Comparison of ENCODE assay signal across 26 cellular contexts in genomic region chr17:61766520-61766919, GRCh38.
DNase-seq lines count a peak whose midpoint lies in the region; ATAC-seq and TF ChIP-seq lines count a peak whose summit lies in the region.
"Had no signal": no experiment of that assay in that cellular context is flagged by ENCODE, and none has a peak within 500 bp of the region (broad histone marks: within the 10 kb centered on the region; RNA-seq: fewer than 3 reads in every experiment).

No MANE protein-coding gene starts in this region.

- dilution Hi-C loops in mammary epithelial cell (cut with HindIII; ENCODE audit: low sequenced_read_pairs): no loop called here

- DNase-seq in A673 (ENCODE audit: low spot score) (no peak), HPDE6-E6E7 (ENCODE audit: extremely low spot score) (peak; percentile 5), mammary epithelial cell (peak; percentile 49), foreskin melanocyte (peak; percentile 55), upper lobe of left lung (no peak), germinal center (ENCODE audit: low spot score) (no peak)
- DNase-seq in effector memory CD4-positive, alpha-beta T cell: no peak
- DNase-seq: activated CD4-positive, alpha-beta T cell treated with anti-CD3 and anti-CD28 coated beads for 4 hours; activated effector memory CD4-positive, alpha-beta T cell treated with anti-CD3 and anti-CD28 coated beads, Interleukin-2, amount 50 U/mL, for 16 hours; activated naive CD8-positive, alpha-beta T cell treated with anti-CD3 and anti-CD28 coated beads for 36 hours; activated T-cell treated with anti-CD3 and anti-CD28 coated beads, Interleukin-2, amount 50 U/mL, for 1 hour; CD8-positive, alpha-beta T cell; DMS153; heart right ventricle; left colon; mesendoderm; NCI-H1105 treated with DMSO at 0.1 percent for 48 hours; NCI-H2029; NCI-H2227 treated with DMSO at 0.1 percent for 48 hours; NCI-H774; stimulated activated naive CD4-positive, alpha-beta T cell had no signal

- in situ Hi-C loops in mammary epithelial cell (cut with MboI; ENCODE audit: low sequenced_read_pairs in 2 of 2): no loop called here

- ATAC-seq in upper lobe of left lung (ENCODE audit: low FRiP score in 2 of 2): no peak
- ATAC-seq in HG02840 (IDR thresholded peaks at IDR 0.05; ENCODE audit: low FRiP score, unreplicated experiment): no peak
- ATAC-seq: CD8-positive, alpha-beta T cell; heart right ventricle; K562; left colon had no signal

- peak overlapping the region; percentile 15 for H3K27ac ChIP-seq in A673 (ENCODE audit: low read depth, low read length, poor library complexity, severe bottlenecking)
- H3K27ac ChIP-seq in mammary epithelial cell (ENCODE audit: insufficient read depth, low read depth, low read length): no peak overlapping the region
- no peak overlapping the region for H3K27ac ChIP-seq in upper lobe of left lung
- no peak overlapping the region for H3K27ac ChIP-seq in effector memory CD4-positive, alpha-beta T cell (ENCODE audit: insufficient read depth, low read length, poor library complexity, severe bottlenecking)
- H3K27ac ChIP-seq: heart right ventricle, neutrophil, thoracic aorta, vagina had no signal

- H3K4me1 ChIP-seq in A673 (ENCODE audit: insufficient read depth, low read length, poor library complexity, severe bottlenecking) (no peaks in the 10 kb centered on the region), mammary epithelial cell (ENCODE audit: insufficient read depth, low read length) (no peaks in the 10 kb centered on the region), upper lobe of left lung (no peaks in the 10 kb centered on the region)
- no peaks in the 10 kb centered on the region for H3K4me1 ChIP-seq in effector memory CD4-positive, alpha-beta T cell (ENCODE audit: control insufficient read depth, insufficient read depth, low read length, poor library complexity, severe bottlenecking)
- H3K4me1 ChIP-seq: heart right ventricle, vagina had no signal

- H3K9ac ChIP-seq in mammary epithelial cell (ENCODE audit: insufficient read depth, low read length): no peak overlapping the region

- no peak overlapping the region for H2AFZ ChIP-seq in mammary epithelial cell (ENCODE audit: low read depth, low read length)

- no peak for TF ChIP-seq EP300 in upper lobe of left lung (IDR thresholded peaks at IDR 0.05)

- TF ChIP-seq POLR2A in upper lobe of left lung (IDR thresholded peaks at IDR 0.05): no peak

- H3K9me3 ChIP-seq in A673 (ENCODE audit: low read depth, low read length, poor library complexity, severe bottlenecking): peaks cover 10% of the 10 kb centered on the region
- peaks cover 6% of the 10 kb centered on the region for H3K9me3 ChIP-seq in mammary epithelial cell (replicated peaks; ENCODE audit: insufficient read depth, low read length)
- H3K9me3 ChIP-seq in upper lobe of left lung: peaks cover 3 to 14% (median 9%) of the 10 kb centered on the region in 4 donors
- no peaks in the 10 kb centered on the region for H3K9me3 ChIP-seq in effector memory CD4-positive, alpha-beta T cell (ENCODE audit: control insufficient read depth, low read length)

- BruUV-seq in A673 (replicated peaks; lab: Mats Ljungman, UMichigan): no TSS peak
- no TSS peak for BruUV-seq in mammary epithelial cell (replicated peaks; lab: Mats Ljungman, UMichigan)

- 47% methylated on average over 2 of the region's 2 CpGs for WGBS in mammary epithelial cell (ENCODE audit: low coverage, missing lambda C conversion rate)
- 86 to 93% methylated on average over 2 of the region's 2 CpGs for WGBS in upper lobe of left lung, 2 donors

- peaks cover 10% of the 10 kb centered on the region for H3K36me3 ChIP-seq in A673 (ENCODE audit: insufficient read depth, low read length, poor library complexity, severe bottlenecking)
- H3K36me3 ChIP-seq in mammary epithelial cell (ENCODE audit: insufficient read depth, low read length): peaks cover 4% of the 10 kb centered on the region
- no peaks in the 10 kb centered on the region for H3K36me3 ChIP-seq in upper lobe of left lung
- H3K36me3 ChIP-seq in effector memory CD4-positive, alpha-beta T cell (ENCODE audit: control insufficient read depth, insufficient read depth, low read length): no peaks in the 10 kb centered on the region
- H3K36me3 ChIP-seq: thoracic aorta, vagina had no signal

- H3K4me3 ChIP-seq in A673 (ENCODE audit: low read depth, low read length, poor library complexity, severe bottlenecking) (no peak overlapping the region), mammary epithelial cell (replicated peaks in 1 of 3; ENCODE audit: insufficient read depth in 1 of 3, low read depth in 2 of 3, low read length in 3 of 3) (no peak overlapping the region), upper lobe of left lung (no peak overlapping the region)
- H3K4me3 ChIP-seq in effector memory CD4-positive, alpha-beta T cell (ENCODE audit: insufficient read depth, low read depth, low read length, poor library complexity, severe bottlenecking): no peak overlapping the region
- H3K4me3 ChIP-seq: heart right ventricle, K562, thoracic aorta, vagina had no signal

- peaks cover 3% of the 10 kb centered on the region for H3K79me2 ChIP-seq in mammary epithelial cell (ENCODE audit: insufficient read depth, low read length)

- CTCF ChIA-PET in A673 (lab: Charles Lee) (no interaction called here), mammary epithelial cell (lab: Charles Lee; ENCODE audit: low non-redundant PET) (no interaction called here)

- H3K4me2 ChIP-seq in mammary epithelial cell (ENCODE audit: insufficient read depth, low read depth, low read length): peak overlapping the region; percentile 30

- TF ChIP-seq CTCF in A673 (conservative IDR thresholded peaks at IDR 0.05; ENCODE audit: low read depth, low read length): no peak
- no peak for TF ChIP-seq CTCF in mammary epithelial cell (conservative IDR thresholded peaks at IDR 0.05 in 1 of 2, IDR thresholded peaks at IDR 0.05 in 1 of 2; ENCODE audit: extremely low read depth in 1 of 2, insufficient read depth in 1 of 2, low read depth in 1 of 2, low read length in 2 of 2)
- TF ChIP-seq CTCF in upper lobe of left lung (IDR thresholded peaks at IDR 0.05): no peak

- POLR2A ChIA-PET in A673 (lab: Charles Lee; ENCODE audit: low non-redundant PET): no interaction called here

- no peaks in the 10 kb centered on the region for H4K20me1 ChIP-seq in mammary epithelial cell (ENCODE audit: insufficient read depth, low read length)

- H3K27me3 ChIP-seq in A673 (replicated peaks; ENCODE audit: insufficient read depth, low read depth, low read length, poor library complexity) (no peaks in the 10 kb centered on the region), mammary epithelial cell (ENCODE audit: insufficient read depth, low read length) (no peaks in the 10 kb centered on the region), upper lobe of left lung (no peaks in the 10 kb centered on the region)
- no peaks in the 10 kb centered on the region for H3K27me3 ChIP-seq in effector memory CD4-positive, alpha-beta T cell (replicated peaks; ENCODE audit: control insufficient read depth, insufficient read depth, low read length, poor library complexity, severe bottlenecking)
- H3K27me3 ChIP-seq: heart right ventricle, neutrophil, vagina had no signal

- intact Hi-C loops in A673 (cut with micrococcal nuclease; ENCODE audit: unreplicated experiment): no loop called here
- intact Hi-C loops in mammary epithelial cell (cut with micrococcal nuclease): no loop called here

Comparison
In these comparisons a context has a peak if more than half of its experiments do, and no peak if none do; other contexts are left out.
1. DNase-seq: peak in HPDE6-E6E7 (single experiment), mammary epithelial cell (single experiment) and foreskin melanocyte (single experiment); none in A673 (single experiment), upper lobe of left lung (0 of 2), germinal center (single experiment) and effector memory CD4-positive, alpha-beta T cell (0 of 3).